In the genomic region with DNA sequence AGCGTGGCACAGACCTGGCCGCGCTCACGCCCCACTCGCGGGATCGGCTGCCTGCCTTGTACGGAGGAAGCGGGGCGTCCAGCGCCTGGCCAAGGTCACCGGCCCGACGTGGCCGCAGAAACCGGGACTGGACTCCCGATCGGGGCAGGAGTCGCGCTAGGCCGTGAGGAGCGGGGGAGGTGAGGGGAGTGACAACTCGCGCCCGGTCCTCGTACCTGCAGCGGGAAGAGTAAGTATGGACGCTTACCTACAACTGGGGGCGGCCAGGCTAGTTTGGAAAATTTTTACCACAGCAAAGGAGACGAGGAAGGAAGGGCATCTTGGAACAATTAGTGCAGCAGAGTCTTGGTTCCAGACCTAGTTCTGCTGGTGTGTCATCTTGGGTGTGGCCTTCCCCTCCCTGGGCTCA, we compare ENCODE assay signal across 8 cellular contexts. TPM values are rescaled to one million over a fixed set of nuclear protein-coding genes. Genes with fewer than 3 reads are reported as not detected.
DNase-seq lines count a peak whose midpoint lies in the region; ATAC-seq and TF ChIP-seq lines count a peak whose summit lies in the region.

No MANE protein-coding gene starts in this region.

- H3K27me3 Mint-ChIP-seq in T-helper 17 cell, result no peaks in the 10 kb centered on the region
- peaks cover 10% of the 10 kb centered on the region for H3K27me3 Mint-ChIP-seq in endodermal cell (ENCODE audit: insufficient read depth)

- H3K36me3 ChIP-seq in endodermal cell (ENCODE audit: control insufficient read depth, insufficient read depth, low read length), result no peaks in the 10 kb centered on the region
- no peaks in the 10 kb centered on the region for H3K36me3 ChIP-seq in mucosa of descending colon (ENCODE audit: low read depth)
- no peaks in the 10 kb centered on the region for H3K36me3 ChIP-seq in vagina

- H3K27me3 ChIP-seq in endodermal cell (ENCODE audit: control insufficient read depth, insufficient read depth, low read length, poor library complexity, severe bottlenecking) (no peaks in the 10 kb centered on the region), vagina (no peaks in the 10 kb centered on the region)

- ATAC-seq in T-helper 17 cell, result no peak
- peak; percentile 1 for ATAC-seq in mucosa of descending colon

- H3K27ac Mint-ChIP-seq in T-helper 17 cell, result peak overlapping the region; percentile 91
- H3K27ac Mint-ChIP-seq in endodermal cell, result peak overlapping the region; percentile 50

- H3K4me1 Mint-ChIP-seq in T-helper 17 cell (peaks cover 37% of the 10 kb centered on the region), endodermal cell (peaks cover 22% of the 10 kb centered on the region)

- intact Hi-C loops in mucosa of descending colon (cut with DNase I, micrococcal nuclease) (no loop called here), vagina (cut with DNase I) (no loop called here)

- H3K4me3 Mint-ChIP-seq in T-helper 17 cell (peak overlapping the region; percentile 95), endodermal cell (peak overlapping the region; percentile 77)

- no peak for TF ChIP-seq CTCF in endodermal cell (conservative IDR thresholded peaks at IDR 0.05)
- TF ChIP-seq CTCF in mucosa of descending colon (IDR thresholded peaks at IDR 0.05), result no peak
- TF ChIP-seq CTCF in vagina (IDR thresholded peaks at IDR 0.05), result no peak

- H3K4me1 ChIP-seq in endodermal cell (ENCODE audit: control insufficient read depth, insufficient read depth, low read length), result no peaks in the 10 kb centered on the region
- H3K4me1 ChIP-seq in mucosa of descending colon (ENCODE audit: low read depth), result peaks cover 23% of the 10 kb centered on the region
- H3K4me1 ChIP-seq in vagina, result peaks cover 33% of the 10 kb centered on the region

- H3K9me3 Mint-ChIP-seq in endodermal cell, result peaks cover 7% of the 10 kb centered on the region

- peak overlapping the region; percentile 28 for H3K9ac ChIP-seq in endodermal cell (ENCODE audit: extremely low read depth, low read length, poor library complexity, severe bottlenecking)

- DNase-seq in stimulated activated CD4-positive, alpha-beta T cell treated with anti-CD3 and anti-CD28 coated beads, Interleukin-15, amount 100 ng/mL, for 24 hours, result peak; percentile 41
- no peak for DNase-seq in stimulated activated CD4-positive, alpha-beta T cell treated with anti-CD3 and anti-CD28 coated beads, Interleukin-1b, Interleukin-23, amount 100 ng/mL, for 48 hours
- DNase-seq in T-helper 17 cell (no peak), endodermal cell (peak; percentile 71), mucosa of descending colon (peak; percentile 30 to 68 (median 63)), vagina (ENCODE audit: extremely low spot score in 2 of 2) (no peak), activated gamma-delta T cell treated with Interleukin-2 at 50 U/mL for 16 hours (no peak), SHP77 treated with DMSO at 0.1 percent for 48 hours (lab: John Stamatoyannopoulos, UW) (no peak)

- no peak for TF ChIP-seq POLR2A in vagina (IDR thresholded peaks at IDR 0.05)

- H3K27ac ChIP-seq in endodermal cell (ENCODE audit: low read depth, low read length) (no peak overlapping the region), vagina (peak overlapping the region; percentile 49)

- H3K4me3 ChIP-seq in endodermal cell (ENCODE audit: low read length) (peak overlapping the region; percentile 82), mucosa of descending colon (peak overlapping the region; percentile 58), vagina (peak overlapping the region; percentile 59 to 60)

- H3K9me3 ChIP-seq in T-helper 17 cell (ENCODE audit: control insufficient read depth, low read length, poor library complexity, severe bottlenecking) (no peaks in the 10 kb centered on the region), endodermal cell (ENCODE audit: control insufficient read depth, low read length) (peaks cover 7% of the 10 kb centered on the region), mucosa of descending colon (peaks cover 6% of the 10 kb centered on the region), vagina (no peaks in the 10 kb centered on the region)

- 0 to 1% methylated on average over 5 to 30 of the region's 30 CpGs for WGBS in endodermal cell (ENCODE audit: insufficient coverage in 1 of 2, insufficient read length in 1 of 2), 2 experiments

- H3K36me3 Mint-ChIP-seq in T-helper 17 cell (ENCODE audit: low read depth) (no peaks in the 10 kb centered on the region), endodermal cell (ENCODE audit: low read depth) (no peaks in the 10 kb centered on the region)

RNA-seq across cellular contexts. Expression of a gene that starts 0.7 kb away (rescaled TPM):
- total RNA-seq in T-helper 17 cell (10 to 100 TPM; 34.6 to 40.3 TPM), endodermal cell (10 to 100 TPM; 58.3 to 59.2 TPM), mucosa of descending colon (10 to 100 TPM; 36.0 to 47.7 (median 40.4) TPM), vagina (57.0 TPM)
- 48.0 TPM for polyA plus RNA-seq in endodermal cell (2013, experiment 1 of 2)
- polyA plus RNA-seq in endodermal cell (2013, experiment 2 of 2), result 41.5 TPM

Comparison
In these comparisons a context has a peak if more than half of its experiments do, and no peak if none do; other contexts are left out.
1. DNase-seq: peak in stimulated activated CD4-positive, alpha-beta T cell treated with anti-CD3 and anti-CD28 coated beads, Interleukin-15, amount 100 ng/mL, for 24 hours (single experiment), endodermal cell (single experiment) and mucosa of descending colon (3 of 3); none in stimulated activated CD4-positive, alpha-beta T cell treated with anti-CD3 and anti-CD28 coated beads, Interleukin-1b, Interleukin-23, amount 100 ng/mL, for 48 hours (single experiment), T-helper 17 cell (0 of 3), vagina (0 of 2), activated gamma-delta T cell treated with Interleukin-2 at 50 U/mL for 16 hours (single experiment) and SHP77 treated with DMSO at 0.1 percent for 48 hours (single experiment).
2. Peak in every context shown above with its lines, with median percentiles within 50 percentile points of each other: H3K4me3 ChIP-seq.